Comparison of ENCODE assay signal across 16 cellular contexts in genomic region chr6:11607381-11607780, GRCh38.
A peak's percentile ranks its signal among the peaks of the same experiment; 100 is the strongest.
DNase-seq lines count a peak whose midpoint lies in the region; ATAC-seq and TF ChIP-seq lines count a peak whose summit lies in the region.
"Had no signal": no experiment of that assay in that cellular context is flagged by ENCODE, and none has a peak within 500 bp of the region (broad histone marks: within the 10 kb centered on the region; RNA-seq: fewer than 3 reads in every experiment).

No MANE protein-coding gene starts in this region.

- peak overlapping the region; percentile 34 for H3K27ac Mint-ChIP-seq in osteocyte (ENCODE audit: unreplicated experiment)
- H3K27ac Mint-ChIP-seq: activated naive CD4-positive, alpha-beta T cell treated with anti-CD3 and anti-CD28 coated beads, Interleukin-2, amount 10 ng/mL, durations not matched to agents 7 days and 5 days; CD8-positive, alpha-beta T cell; memory B cell; progenitor cell of endocrine pancreas had no signal

- H3K4me3 ChIP-seq in left ventricle myocardium inferior (no peak overlapping the region), upper lobe of right lung (no peak overlapping the region)

- peak overlapping the region; percentile 28 for H3K27ac ChIP-seq in left ventricle myocardium inferior (replicated peaks)
- peak overlapping the region; percentile 51 for H3K27ac ChIP-seq in upper lobe of right lung
- H3K27ac ChIP-seq: 22Rv1, epithelial cell of prostate had no signal

- peaks cover 57% of the 10 kb centered on the region for H3K4me1 Mint-ChIP-seq in osteocyte (ENCODE audit: unreplicated experiment)
- H3K4me1 Mint-ChIP-seq: activated naive CD4-positive, alpha-beta T cell treated with anti-CD3 and anti-CD28 coated beads, Interleukin-2, amount 10 ng/mL, durations not matched to agents 7 days and 5 days; central memory CD8-positive, alpha-beta T cell; memory B cell had no signal

- peaks cover 2% of the 10 kb centered on the region for H3K36me3 Mint-ChIP-seq in osteocyte (ENCODE audit: unreplicated experiment)
- H3K36me3 Mint-ChIP-seq: activated naive CD4-positive, alpha-beta T cell treated with anti-CD3 and anti-CD28 coated beads, Interleukin-2, amount 10 ng/mL, durations not matched to agents 7 days and 5 days; CD8-positive, alpha-beta T cell; memory B cell had no signal

- ATAC-seq in upper lobe of right lung: peak; percentile 30
- ATAC-seq in HG03521 (IDR thresholded peaks at IDR 0.05; ENCODE audit: unreplicated experiment): no peak
- ATAC-seq: CD8-positive, alpha-beta T cell had no signal

- no peaks in the 10 kb centered on the region for H3K27me3 Mint-ChIP-seq in osteocyte (ENCODE audit: unreplicated experiment)

- H3K9me3 ChIP-seq in left ventricle myocardium inferior (replicated peaks) (no peaks in the 10 kb centered on the region), upper lobe of right lung (no peaks in the 10 kb centered on the region)

- intact Hi-C loops in left ventricle myocardium inferior (cut with micrococcal nuclease) (no loop called here), upper lobe of right lung (cut with DNase I) (loop anchor here (10.0 kb wide), 1 partner anchor 47 kb away; no protein-coding TSS in a partner anchor)

- H3K9me3 Mint-ChIP-seq in osteocyte (ENCODE audit: unreplicated experiment): no peaks in the 10 kb centered on the region
- H3K9me3 Mint-ChIP-seq: activated naive CD4-positive, alpha-beta T cell treated with anti-CD3 and anti-CD28 coated beads, Interleukin-2, amount 10 ng/mL, durations not matched to agents 7 days and 5 days; CD8-positive, alpha-beta T cell; central memory CD8-positive, alpha-beta T cell; memory B cell had no signal

- DNase-seq in NCI-H1092 treated with DMSO at 0.1 percent for 48 hours (lab: John Stamatoyannopoulos, UW): peak; percentile 21
- DNase-seq in NCI-H1092 (lab: John Stamatoyannopoulos, UW): no peak
- no peak for DNase-seq in left ventricle myocardium inferior
- DNase-seq in osteocyte (ENCODE audit: extremely low spot score, unreplicated experiment): no peak
- DNase-seq in upper lobe of right lung: no peak
- no peak for DNase-seq in activated effector memory CD4-positive, alpha-beta T cell treated with anti-CD3 and anti-CD28 coated beads, Interleukin-2, amount 50 U/mL, for 16 hours
- no peak for DNase-seq in OCI-M1 (lab: John Stamatoyannopoulos, UW)
- DNase-seq: activated naive CD4-positive, alpha-beta T cell treated with anti-CD3 and anti-CD28 coated beads, Interleukin-2, amount 10 ng/mL, durations not matched to agents 7 days and 5 days; CD8-positive, alpha-beta T cell; stimulated activated CD4-positive, alpha-beta T cell treated with anti-CD3 and anti-CD28 coated beads, Interleukin-2, amount 100 ng/mL, for 48 hours had no signal

- H3K4me1 ChIP-seq in left ventricle myocardium inferior (peaks cover 54% of the 10 kb centered on the region), upper lobe of right lung (peaks cover 36% of the 10 kb centered on the region)

- TF ChIP-seq CTCF in left ventricle myocardium inferior (IDR thresholded peaks at IDR 0.05; ENCODE audit: borderline replicate concordance): no peak
- TF ChIP-seq CTCF in osteocyte (IDR thresholded peaks at IDR 0.05): no peak
- TF ChIP-seq CTCF in upper lobe of right lung (IDR thresholded peaks at IDR 0.05): no peak

- no peaks in the 10 kb centered on the region for H3K27me3 ChIP-seq in left ventricle myocardium inferior (ENCODE audit: low read depth)
- no peaks in the 10 kb centered on the region for H3K27me3 ChIP-seq in upper lobe of right lung

- no peak overlapping the region for H3K4me3 Mint-ChIP-seq in osteocyte (ENCODE audit: unreplicated experiment)
- H3K4me3 Mint-ChIP-seq: activated naive CD4-positive, alpha-beta T cell treated with anti-CD3 and anti-CD28 coated beads, Interleukin-2, amount 10 ng/mL, durations not matched to agents 7 days and 5 days; CD8-positive, alpha-beta T cell; central memory CD8-positive, alpha-beta T cell; memory B cell had no signal

- H3K36me3 ChIP-seq in left ventricle myocardium inferior: no peaks in the 10 kb centered on the region
- H3K36me3 ChIP-seq in upper lobe of right lung: no peaks in the 10 kb centered on the region
